Comparison of ENCODE assay signal across 10 cellular contexts in the genomic region with DNA sequence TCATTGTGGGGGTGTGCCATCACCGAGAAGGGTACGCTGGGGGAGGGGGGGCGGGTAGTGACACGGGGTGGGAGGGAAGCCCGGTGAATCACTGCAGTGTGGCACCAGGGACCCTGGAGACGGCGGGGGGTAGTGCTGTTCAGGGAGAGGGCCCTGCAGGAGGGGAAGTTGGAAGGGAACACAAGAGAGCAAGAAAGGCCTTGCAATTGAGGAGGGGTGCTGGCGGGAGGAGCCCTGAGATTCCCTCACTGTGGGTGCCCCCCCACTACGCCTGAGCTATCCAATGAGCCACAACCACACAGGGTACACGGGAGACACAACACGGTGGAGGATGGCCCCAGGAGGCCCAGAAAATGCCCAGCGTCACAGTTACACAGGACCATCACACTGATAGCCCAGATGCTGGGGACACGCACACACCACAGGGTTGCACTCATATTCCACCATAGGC. TPM values are rescaled to one million over a fixed set of nuclear protein-coding genes. Genes with fewer than 3 reads are reported as not detected.
A peak's percentile ranks its signal among the peaks of the same experiment; 100 is the strongest.
DNase-seq lines count a peak whose midpoint lies in the region; ATAC-seq, FAIRE-seq and TF ChIP-seq lines count a peak whose summit lies in the region.
"Had no signal": no experiment of that assay in that cellular context is flagged by ENCODE, and none has a peak within 500 bp of the region (broad histone marks: within the 10 kb centered on the region; RNA-seq: fewer than 3 reads in every experiment).

No MANE protein-coding gene starts in this region.

- no peaks in the 10 kb centered on the region for H3K36me3 Mint-ChIP-seq in CD8-positive, alpha-beta T cell
- H3K36me3 Mint-ChIP-seq in T-helper 2 cell treated with Interferon-gamma antibody and Interleukin-4, amounts not matched to agents 5 μg/mL and 100 μg/mL, for 36 hours (ENCODE audit: low read depth), result no peaks in the 10 kb centered on the region

- no peak for TF ChIP-seq CTCF in A549 (IDR thresholded peaks at IDR 0.05)
- TF ChIP-seq CTCF in CD8-positive, alpha-beta T cell (IDR thresholded peaks at IDR 0.05), result no peak
- no peak for TF ChIP-seq CTCF in lower lobe of right lung (IDR thresholded peaks at IDR 0.05)
- no peak for TF ChIP-seq CTCF in kidney (IDR thresholded peaks at IDR 0.05; ENCODE audit: borderline replicate concordance, extremely low read depth, insufficient read depth)
- no peak for TF ChIP-seq CTCF in GM20000 (IDR thresholded peaks at IDR 0.05; ENCODE audit: extremely low read depth, missing control alignments)

- H3K27me3 Mint-ChIP-seq in CD8-positive, alpha-beta T cell (ENCODE audit: low read depth), result peaks cover 36% of the 10 kb centered on the region
- peaks cover 50% of the 10 kb centered on the region for H3K27me3 Mint-ChIP-seq in T-helper 2 cell treated with Interferon-gamma antibody and Interleukin-4, amounts not matched to agents 5 μg/mL and 100 μg/mL, for 36 hours (ENCODE audit: low read depth)

- WGBS in A549 (ENCODE audit: missing lambda C conversion rate), result 28% methylated on average over 9 of the region's 13 CpGs

- no peak overlapping the region for H3K27ac Mint-ChIP-seq in CD8-positive, alpha-beta T cell
- no peak overlapping the region for H3K27ac Mint-ChIP-seq in T-helper 2 cell treated with Interferon-gamma antibody and Interleukin-4, amounts not matched to agents 5 μg/mL and 100 μg/mL, for 36 hours

- peaks cover 41% of the 10 kb centered on the region for H3K4me1 Mint-ChIP-seq in CD8-positive, alpha-beta T cell (ENCODE audit: low read depth)
- peaks cover 16% of the 10 kb centered on the region for H3K4me1 Mint-ChIP-seq in T-helper 2 cell treated with Interferon-gamma antibody and Interleukin-4, amounts not matched to agents 5 μg/mL and 100 μg/mL, for 36 hours (ENCODE audit: low read depth)

- POLR2A ChIA-PET in A549 (lab: Yijun Ruan, JAX), result no interaction called here
- POLR2A ChIA-PET in CD8-positive, alpha-beta T cell (lab: Charles Lee), result no interaction called here

- no peak overlapping the region for H3K9ac ChIP-seq in kidney (ENCODE audit: low read length in 2 of 2)

- FAIRE-seq in A549 (lab: Jason Lieb, UNC) (peak; percentile 73), kidney (lab: Jason Lieb, UNC) (no peak)

- CTCF ChIA-PET in A549 (lab: Yijun Ruan, JAX), result interaction anchor here (14.8 kb wide), 1 partner anchor 32 kb away, joined by 344 read pairs; no protein-coding TSS in a partner anchor
- CTCF ChIA-PET in CD8-positive, alpha-beta T cell (lab: Charles Lee), result no interaction called here

- in situ Hi-C loops in G401 (cut with HindIII; ENCODE audit: low sequenced_read_pairs), result no loop called here

- H3K36me3 ChIP-seq in CD8-positive, alpha-beta T cell (ENCODE audit: insufficient read depth, low read length), result no peaks in the 10 kb centered on the region
- H3K36me3 ChIP-seq in lower lobe of right lung, result no peaks in the 10 kb centered on the region
- no peaks in the 10 kb centered on the region for H3K36me3 ChIP-seq in kidney (ENCODE audit: control insufficient read depth in 1 of 2, insufficient read depth in 2 of 2, low read length in 2 of 2)

- no peak for TF ChIP-seq EP300 in A549 (IDR thresholded peaks at IDR 0.05)

- peak overlapping the region; percentile 75 for H3K4me3 Mint-ChIP-seq in CD8-positive, alpha-beta T cell
- peak overlapping the region; percentile 9 for H3K4me3 Mint-ChIP-seq in T-helper 2 cell treated with Interferon-gamma antibody and Interleukin-4, amounts not matched to agents 5 μg/mL and 100 μg/mL, for 36 hours

- H3K4me2 ChIP-seq in A549, result peak overlapping the region; percentile 96

- peaks cover 30% of the 10 kb centered on the region for H3K27me3 ChIP-seq in CD8-positive, alpha-beta T cell (ENCODE audit: insufficient read depth, low read length)
- peaks cover 68% of the 10 kb centered on the region for H3K27me3 ChIP-seq in lower lobe of right lung (ENCODE audit: low read depth)

- no peaks in the 10 kb centered on the region for H3K9me3 Mint-ChIP-seq in CD8-positive, alpha-beta T cell
- H3K9me3 Mint-ChIP-seq in T-helper 2 cell treated with Interferon-gamma antibody and Interleukin-4, amounts not matched to agents 5 μg/mL and 100 μg/mL, for 36 hours, result no peaks in the 10 kb centered on the region

- peaks cover 30% of the 10 kb centered on the region for H3K4me1 ChIP-seq in A549
- H3K4me1 ChIP-seq in CD8-positive, alpha-beta T cell (ENCODE audit: insufficient read depth, low read length), result peaks cover 18% of the 10 kb centered on the region
- H3K4me1 ChIP-seq in lower lobe of right lung, result peaks cover 12% of the 10 kb centered on the region
- H3K4me1 ChIP-seq in kidney (ENCODE audit: control insufficient read depth in 1 of 2, insufficient read depth in 1 of 2, low read depth in 1 of 2, low read length in 2 of 2), result peaks cover 0 to 3% of the 10 kb centered on the region in 2 donors

- DNase-seq in A549 (ENCODE audit: low read depth in 1 of 2, low spot score in 1 of 2) (no peak), lower lobe of right lung (no peak), kidney (no peak), NCI-H748 treated with DMSO at 0.1 percent for 48 hours (lab: John Stamatoyannopoulos, UW) (no peak), GM20000 (ENCODE audit: low spot score) (no peak), G401 (ENCODE audit: low spot score) (no peak)
- peak in 2 of 7 experiments; percentile 4 to 41 for DNase-seq in CD8-positive, alpha-beta T cell
- DNase-seq in T-helper 2 cell treated with Interferon-gamma antibody and Interleukin-4, amounts not matched to agents 5 μg/mL and 100 μg/mL, for 36 hours (ENCODE audit: low spot score), result no peak
- DNase-seq: GOT3 had no signal

- no peak for ATAC-seq in A549
- ATAC-seq in CD8-positive, alpha-beta T cell, result peak; percentile 16
- no peak for ATAC-seq in lower lobe of right lung

- H3K9me3 ChIP-seq in A549 (no peaks in the 10 kb centered on the region), lower lobe of right lung (no peaks in the 10 kb centered on the region), kidney (ENCODE audit: control insufficient read depth in 1 of 2, low read length in 2 of 2) (no peaks in the 10 kb centered on the region)
- H3K9me3 ChIP-seq in CD8-positive, alpha-beta T cell (ENCODE audit: low read length), result no peaks in the 10 kb centered on the region

- TF ChIP-seq RAD21 in A549 (conservative IDR thresholded peaks at IDR 0.05 in 1 of 2, IDR thresholded peaks at IDR 0.05 in 1 of 2), result no peak

- intact Hi-C loops in CD8-positive, alpha-beta T cell (cut with DNase I, micrococcal nuclease), result loop anchor here (1.0 kb wide), 2 partner anchors 35 to 81 kb away; a partner anchor contains a TSS
- intact Hi-C loops in lower lobe of right lung (cut with DNase I) (no loop called here), kidney (cut with DNase I) (no loop called here)

- TF ChIP-seq POLR2A in A549 (IDR thresholded peaks at IDR 0.05; ENCODE audit: low read length), result no peak

- no peak overlapping the region for H3K27ac ChIP-seq in A549
- H3K27ac ChIP-seq in CD8-positive, alpha-beta T cell (ENCODE audit: low read depth, low read length), result no peak overlapping the region
- no peak overlapping the region for H3K27ac ChIP-seq in lower lobe of right lung
- H3K27ac ChIP-seq in kidney (ENCODE audit: low read depth in 2 of 2, low read length in 2 of 2), result no peak overlapping the region

- H3K4me3 ChIP-seq in A549, result peak overlapping the region; percentile 51
- peak overlapping the region; percentile 87 for H3K4me3 ChIP-seq in CD8-positive, alpha-beta T cell (ENCODE audit: low read depth, low read length)
- H3K4me3 ChIP-seq in lower lobe of right lung, result peak overlapping the region; percentile 53
- H3K4me3 ChIP-seq in kidney (ENCODE audit: low read length in 2 of 2), result no peak overlapping the region

TF ChIP-seq in A549, 52 proteins besides CTCF, POLR2A, EP300 and RAD21 (continues in another document):
- TF ChIP-seq CHD2 (IDR thresholded peaks at IDR 0.05; ENCODE audit: low read length, partially characterized antibody) (no peak), MYC (IDR thresholded peaks at IDR 0.05; ENCODE audit: borderline replicate concordance, low read length) (no peak), RNF2 (IDR thresholded peaks at IDR 0.05; ENCODE audit: borderline replicate concordance, low read depth) (no peak), ZSCAN20 (CRISPR knock-in tag; IDR thresholded peaks at IDR 0.05) (no peak), MAZ (IDR thresholded peaks at IDR 0.05; ENCODE audit: borderline replicate concordance, low read depth, low read length) (no peak), HDAC2 (IDR thresholded peaks at IDR 0.05) (no peak), CBX8 (IDR thresholded peaks at IDR 0.05) (no peak), CBX2 (IDR thresholded peaks at IDR 0.05; ENCODE audit: borderline replicate concordance, low read depth) (no peak), CEBPB (IDR thresholded peaks at IDR 0.05) (no peak)
- TF ChIP-seq, protein P1, sequence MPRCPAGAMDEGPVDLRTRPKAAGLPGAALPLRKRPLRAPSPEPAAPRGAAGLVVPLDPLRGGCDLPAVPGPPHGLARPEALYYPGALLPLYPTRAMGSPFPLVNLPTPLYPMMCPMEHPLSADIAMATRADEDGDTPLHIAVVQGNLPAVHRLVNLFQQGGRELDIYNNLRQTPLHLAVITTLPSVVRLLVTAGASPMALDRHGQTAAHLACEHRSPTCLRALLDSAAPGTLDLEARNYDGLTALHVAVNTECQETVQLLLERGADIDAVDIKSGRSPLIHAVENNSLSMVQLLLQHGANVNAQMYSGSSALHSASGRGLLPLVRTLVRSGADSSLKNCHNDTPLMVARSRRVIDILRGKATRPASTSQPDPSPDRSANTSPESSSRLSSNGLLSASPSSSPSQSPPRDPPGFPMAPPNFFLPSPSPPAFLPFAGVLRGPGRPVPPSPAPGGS (IDR thresholded peaks at IDR 0.05), result no peak

RNA-seq across cellular contexts. Expression of a gene that starts 0.5 kb away (rescaled TPM):
- polyA plus RNA-seq in A549 (2011; rRNA removed) (0.67 and 0.69 TPM in 2 replicates), A549 (2017; fragmentation: RNase III; extraction: RNeasy Plus Mini Kit Qiagen cat#74134 plus additional on column Dnase treatment) (3.4 to 3.8 TPM (median 3.7 TPM) in 3 replicates), kidney (ENCODE audit: insufficient read depth, low read depth, low replicate concordance) (not detected)
- 1.2 and 1.3 TPM in 2 replicates for polyA plus RNA-seq in A549 (2012; cell fraction: cytosol; rRNA removed)
- 2.9 and 3.8 TPM in 2 replicates for polyA plus RNA-seq in A549 (2012; cell fraction: nucleus; rRNA removed)
- polyA minus RNA-seq in A549 (2011; rRNA and poly(A)+ RNA removed), result 1.3 and 2.6 TPM in 2 replicates
- total RNA-seq in CD8-positive, alpha-beta T cell, result 10 to 100 TPM; 10.2 to 12.3 TPM
- total RNA-seq in lower lobe of right lung (0.97 TPM), kidney (not detected)
- total RNA-seq in G401 (2014; rRNA removed; shearing (Covaris generic)), result 1.2 and 2.7 TPM in 2 replicates
- total RNA-seq: osteocyte had no signal

RNA-seq across cellular contexts. Expression of a gene that starts 35.4 kb away (rescaled TPM):
- 117 and 137 TPM in 2 replicates for polyA plus RNA-seq in A549 (2011; rRNA removed)
- polyA plus RNA-seq in A549 (2012; cell fraction: cytosol; rRNA removed), result 315 and 361 TPM in 2 replicates
- polyA plus RNA-seq in A549 (2012; cell fraction: nucleus; rRNA removed), result 405 and 426 TPM in 2 replicates
- polyA plus RNA-seq in A549 (2017; fragmentation: RNase III; extraction: RNeasy Plus Mini Kit Qiagen cat#74134 plus additional on column Dnase treatment), result 199 to 247 TPM (median 246 TPM) in 3 replicates
- 73.2 and 77.6 TPM in 2 replicates for polyA minus RNA-seq in A549 (2011; rRNA and poly(A)+ RNA removed)
- total RNA-seq in CD8-positive, alpha-beta T cell, result 100 to 1,000 TPM in 1 of 2 experiments, 10 to 100 TPM in 1; 99.5 to 114 TPM
- 132 TPM for total RNA-seq in lower lobe of right lung
- total RNA-seq in kidney, result 146 TPM
- polyA plus RNA-seq in kidney (ENCODE audit: insufficient read depth, low read depth, low replicate concordance), result 333 TPM
- total RNA-seq in G401 (2014; rRNA removed; shearing (Covaris generic)), result 198 and 315 TPM in 2 replicates

Comparison
In these comparisons a context has a peak if more than half of its experiments do, and no peak if none do; other contexts are left out.
1. H3K4me3 ChIP-seq: peak in A549 (single experiment), CD8-positive, alpha-beta T cell (single experiment) and lower lobe of right lung (single experiment); none in kidney (0 of 2).
2. intact Hi-C loops: an anchor here in CD8-positive, alpha-beta T cell (1.0 kb wide); none called in lower lobe of right lung and kidney.